In the genomic region with DNA sequence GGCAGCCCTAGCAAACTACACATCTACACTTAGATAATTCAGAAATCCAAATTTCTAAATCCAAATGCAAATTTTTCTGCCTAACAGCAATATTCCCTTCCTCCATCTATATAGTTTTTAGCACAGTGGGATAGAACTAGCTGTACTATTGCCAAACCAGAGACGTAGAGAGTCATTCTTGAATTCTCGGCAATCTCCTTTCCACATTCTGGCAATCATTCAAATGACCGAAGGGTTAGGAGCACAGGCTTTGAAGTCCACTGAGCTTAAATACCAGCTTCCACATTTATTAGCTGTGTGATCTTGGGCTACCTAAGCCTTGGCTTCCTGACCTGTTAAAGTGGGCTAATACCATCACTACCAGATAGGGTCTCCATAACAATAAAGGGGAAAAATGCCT, we compare ENCODE assay signal across 30 cellular contexts. TPM values are rescaled to one million over a fixed set of nuclear protein-coding genes. Genes with fewer than 3 reads are reported as not detected.
A peak's percentile ranks its signal among the peaks of the same experiment; 100 is the strongest.
DNase-seq lines count a peak whose midpoint lies in the region; ATAC-seq, FAIRE-seq and TF ChIP-seq lines count a peak whose summit lies in the region.
"Had no signal": no experiment of that assay in that cellular context is flagged by ENCODE, and none has a peak within 500 bp of the region (broad histone marks: within the 10 kb centered on the region; RNA-seq: fewer than 3 reads in every experiment).

No MANE protein-coding gene starts in this region.

- no peak overlapping the region for H3K27ac ChIP-seq in OCI-LY7 (ENCODE audit: low read depth, low read length, poor library complexity, severe bottlenecking)
- no peak overlapping the region for H3K27ac ChIP-seq in fibroblast of lung (ENCODE audit: insufficient read depth, low read length)
- H3K27ac ChIP-seq: brain microvascular endothelial cell, pancreas, right atrium auricular region, thyroid gland, vagina had no signal

- H3K79me2 ChIP-seq in OCI-LY7 (ENCODE audit: insufficient read depth, low read depth, low read length): peaks cover 20% of the 10 kb centered on the region
- H3K79me2 ChIP-seq in fibroblast of lung (ENCODE audit: control insufficient read depth, insufficient read depth, low read length): peaks cover 19% of the 10 kb centered on the region

- peaks cover 5% of the 10 kb centered on the region for H3K27me3 ChIP-seq in fibroblast of lung (ENCODE audit: control insufficient read depth, insufficient read depth, low read length)
- H3K27me3 ChIP-seq: brain microvascular endothelial cell, pancreas, right atrium auricular region, stomach, thyroid gland, vagina had no signal

- no peak for FAIRE-seq in HTR-8/SVneo (lab: Jason Lieb, UNC)
- FAIRE-seq: pancreas had no signal

- H3K9me2 ChIP-seq in OCI-LY7 (ENCODE audit: insufficient read depth, low read length): no peaks in the 10 kb centered on the region

- H4K20me1 ChIP-seq in OCI-LY7 (ENCODE audit: insufficient read depth, low read length) (peaks cover 15% of the 10 kb centered on the region), fibroblast of lung (ENCODE audit: control insufficient read depth, extremely low read depth, insufficient read depth, low read length) (no peaks in the 10 kb centered on the region)

- H3K9me3 ChIP-seq in OCI-LY7 (ENCODE audit: low read length) (no peaks in the 10 kb centered on the region), fibroblast of lung (ENCODE audit: control insufficient read depth, insufficient read depth, low read depth, low read length) (no peaks in the 10 kb centered on the region)
- H3K9me3 ChIP-seq: pancreas, right atrium auricular region, stomach, thyroid gland, vagina had no signal

- H3K9ac ChIP-seq in fibroblast of lung (ENCODE audit: insufficient read depth, low read length): no peak overlapping the region

- H3K4me3 ChIP-seq in OCI-LY7 (ENCODE audit: low read depth, low read length, poor library complexity, severe bottlenecking) (no peak overlapping the region), fibroblast of lung (replicated peaks in 1 of 4; ENCODE audit: control extremely low read depth in 1 of 4, insufficient read depth in 1 of 4, low read depth in 3 of 4, low read length in 4 of 4) (no peak overlapping the region)
- H3K4me3 ChIP-seq: right atrium auricular region, stomach, thyroid gland, vagina had no signal

- no TSS peak for BruUV-seq in OCI-LY7 (replicated peaks; lab: Mats Ljungman, UMichigan)

- POLR2A ChIA-PET in OCI-LY7 (lab: Charles Lee): interaction anchor here (0.6 to 3.5 kb wide), 7 partner anchors 13 to 542 kb away, joined by 3 to 36 read pairs (median 5); a partner anchor contains a TSS

- peak; percentile 26 for DNase-seq in EL
- no peak for DNase-seq in OCI-LY7 (ENCODE audit: low spot score)
- DNase-seq in fibroblast of lung (ENCODE audit: low read depth in 2 of 2): peak; percentile 54 to 80
- peak; percentile 85 for DNase-seq in renal cortical epithelial cell (ENCODE audit: low read depth)
- DNase-seq in stimulated activated CD4-positive, alpha-beta T cell treated with anti-CD3 and anti-CD28 coated beads, Interleukin-4, amount 100 ng/mL, for 4 hours: no peak
- no peak for DNase-seq in HTR-8/SVneo (ENCODE audit: insufficient read length, low spot score)
- DNase-seq in SIG-M5 (lab: John Stamatoyannopoulos, UW): no peak
- DNase-seq: activated CD4-positive, alpha-beta memory T cell treated with anti-CD3 and anti-CD28 coated beads for 36 hours; activated CD4-positive, alpha-beta T cell treated with anti-CD3 and anti-CD28 coated beads for 1 hour; activated CD8-positive, alpha-beta memory T cell treated with anti-CD3 and anti-CD28 coated beads, Interleukin-2, amount 50 U/mL, for 4 hours; activated naive CD4-positive, alpha-beta T cell; brain microvascular endothelial cell; DMS153; GM23248; NCI-H1105 treated with DMSO at 0.1 percent for 48 hours; NCI-H1930; NCI-H526 treated with DMSO at 0.1 percent for 48 hours; pancreas; Right ventricle myocardium superior; stimulated activated CD4-positive, alpha-beta T cell treated with anti-CD3 and anti-CD28 coated beads, Interleukin-12 subunit alpha, Interleukin-12 subunit beta, amount 100 ng/mL, for 4 hours; stimulated activated CD4-positive, alpha-beta T cell treated with anti-CD3 and anti-CD28 coated beads, Interleukin-2, amount 100 ng/mL, for 48 hours; stomach; T-helper 2 cell; thyroid gland had no signal

- TF ChIP-seq CTCF in OCI-LY7 (conservative IDR thresholded peaks at IDR 0.05; ENCODE audit: low read length): no peak
- no peak for TF ChIP-seq CTCF in fibroblast of lung (conservative IDR thresholded peaks at IDR 0.05 in 1 of 2, IDR thresholded peaks at IDR 0.05 in 1 of 2; ENCODE audit: low read depth in 1 of 2, low read length in 2 of 2)

- H3K4me1 ChIP-seq in OCI-LY7 (ENCODE audit: insufficient read depth, low read length, poor library complexity, severe bottlenecking): peaks cover 19% of the 10 kb centered on the region
- peaks cover 5% of the 10 kb centered on the region for H3K4me1 ChIP-seq in fibroblast of lung (ENCODE audit: control insufficient read depth, extremely low read depth, insufficient read depth, low read length)

- peaks cover 19% of the 10 kb centered on the region for H3K36me3 ChIP-seq in OCI-LY7 (ENCODE audit: insufficient read depth, low read length)
- H3K36me3 ChIP-seq in fibroblast of lung (ENCODE audit: control insufficient read depth, insufficient read depth, low read length): peaks cover 5% of the 10 kb centered on the region

- no peak for ATAC-seq in HG02610 (IDR thresholded peaks at IDR 0.05; ENCODE audit: unreplicated experiment)
- ATAC-seq: pancreas had no signal

- intact Hi-C loops in OCI-LY7 (cut with micrococcal nuclease; ENCODE audit: unreplicated experiment): loop anchor here (5.0 to 10.0 kb wide), 4 partner anchors 314 to 1144 kb away; a partner anchor contains a TSS

- CTCF ChIA-PET in OCI-LY7 (lab: Charles Lee; ENCODE audit: unreplicated experiment): no interaction called here

- H3K4me2 ChIP-seq in OCI-LY7 (ENCODE audit: low read length): no peak overlapping the region
- H3K4me2 ChIP-seq in fibroblast of lung (ENCODE audit: extremely low read depth, insufficient read depth, low read length): no peak overlapping the region

- H2AFZ ChIP-seq in OCI-LY7 (ENCODE audit: low read length) (peak overlapping the region; percentile 7; the same call in 1 of the 2 replicates), fibroblast of lung (ENCODE audit: low read length) (no peak overlapping the region)
- H2AFZ ChIP-seq: GM23248 had no signal

RNA-seq across cellular contexts. Expression of a gene that starts 3.1 kb away (rescaled TPM):
- total RNA-seq in OCI-LY7 (2014; rRNA removed; shearing (Covaris generic)): 2,324 and 2,945 TPM in 2 replicates
- 1,739 and 1,804 TPM in 2 replicates for total RNA-seq in OCI-LY7 (2022)
- 1,467 and 1,811 TPM in 2 replicates for total RNA-seq in fibroblast of lung
- 3,327 and 3,609 TPM in 2 replicates for polyA plus RNA-seq in fibroblast of lung
- 3,229 and 3,256 TPM in 2 replicates for polyA plus RNA-seq in fibroblast of lung (2012)
- 1,163 and 1,270 TPM in 2 replicates for polyA minus RNA-seq in fibroblast of lung (ENCODE audit: low replicate concordance)
- total RNA-seq in renal cortical epithelial cell: 827 and 839 TPM in 2 replicates

RNA-seq across cellular contexts. Expression of a gene that starts 12.8 kb away (rescaled TPM):
- 5.0 and 6.0 TPM in 2 replicates for total RNA-seq in OCI-LY7 (2014; rRNA removed; shearing (Covaris generic))
- 5.8 and 7.5 TPM in 2 replicates for total RNA-seq in OCI-LY7 (2022)
- total RNA-seq in fibroblast of lung: 7.2 and 8.1 TPM in 2 replicates
- 4.9 and 5.9 TPM in 2 replicates for polyA plus RNA-seq in fibroblast of lung
- 2.9 and 3.0 TPM in 2 replicates for polyA plus RNA-seq in fibroblast of lung (2012)
- 1.4 TPM in 2 replicates for polyA minus RNA-seq in fibroblast of lung (ENCODE audit: low replicate concordance)
- 23.1 and 25.4 TPM in 2 replicates for total RNA-seq in renal cortical epithelial cell

RNA-seq across cellular contexts. Expression of a gene that starts 53.6 kb away (rescaled TPM):
- 22.7 and 25.5 TPM in 2 replicates for total RNA-seq in OCI-LY7 (2014; rRNA removed; shearing (Covaris generic))
- 28.9 and 31.4 TPM in 2 replicates for total RNA-seq in OCI-LY7 (2022)
- under 0.01 and 0.33 TPM in 2 replicates for total RNA-seq in fibroblast of lung
- 0.06 and 0.42 TPM in 2 replicates for polyA plus RNA-seq in fibroblast of lung
- 0.07 and 0.44 TPM in 2 replicates for polyA plus RNA-seq in fibroblast of lung (2012)
- not detected in 2 replicates for polyA minus RNA-seq in fibroblast of lung (ENCODE audit: low replicate concordance)
- total RNA-seq in renal cortical epithelial cell: 1.5 and 6.9 TPM in 2 replicates
- total RNA-seq: G401, glomerular endothelial cell, GM23248 had no signal
- polyA plus RNA-seq: neural cell had no signal

Comparison
In these comparisons a context has a peak if more than half of its experiments do, and no peak if none do; other contexts are left out.
1. DNase-seq: peak in EL (single experiment), fibroblast of lung (2 of 2) and renal cortical epithelial cell (single experiment); none in OCI-LY7 (single experiment), stimulated activated CD4-positive, alpha-beta T cell treated with anti-CD3 and anti-CD28 coated beads, Interleukin-4, amount 100 ng/mL, for 4 hours (0 of 2), HTR-8/SVneo (single experiment) and SIG-M5 (single experiment).